ENCODE assay signal across 1 cellular context in the genomic region with DNA sequence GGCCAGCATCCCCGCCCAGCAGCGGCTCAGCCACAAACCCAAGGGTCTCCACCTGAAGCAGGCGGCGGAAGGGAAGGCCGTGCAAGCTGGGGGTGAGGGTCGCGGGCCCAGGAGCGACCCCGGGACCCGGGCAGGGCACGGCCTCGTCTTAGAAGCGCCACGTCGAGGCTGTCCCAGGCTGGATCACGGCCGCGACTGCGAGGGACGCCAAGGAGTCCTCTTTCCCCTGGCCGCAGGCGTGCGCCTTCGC.
A peak's percentile ranks its signal among the peaks of the same experiment; 100 is the strongest.
TF ChIP-seq lines count a peak whose summit lies in the region.

No MANE protein-coding gene starts in this region.

TF ChIP-seq in WTC11, 78 proteins besides CTCF, POLR2A, EP300 and RAD21 (continued from another document):
- TF ChIP-seq, protein P1, sequence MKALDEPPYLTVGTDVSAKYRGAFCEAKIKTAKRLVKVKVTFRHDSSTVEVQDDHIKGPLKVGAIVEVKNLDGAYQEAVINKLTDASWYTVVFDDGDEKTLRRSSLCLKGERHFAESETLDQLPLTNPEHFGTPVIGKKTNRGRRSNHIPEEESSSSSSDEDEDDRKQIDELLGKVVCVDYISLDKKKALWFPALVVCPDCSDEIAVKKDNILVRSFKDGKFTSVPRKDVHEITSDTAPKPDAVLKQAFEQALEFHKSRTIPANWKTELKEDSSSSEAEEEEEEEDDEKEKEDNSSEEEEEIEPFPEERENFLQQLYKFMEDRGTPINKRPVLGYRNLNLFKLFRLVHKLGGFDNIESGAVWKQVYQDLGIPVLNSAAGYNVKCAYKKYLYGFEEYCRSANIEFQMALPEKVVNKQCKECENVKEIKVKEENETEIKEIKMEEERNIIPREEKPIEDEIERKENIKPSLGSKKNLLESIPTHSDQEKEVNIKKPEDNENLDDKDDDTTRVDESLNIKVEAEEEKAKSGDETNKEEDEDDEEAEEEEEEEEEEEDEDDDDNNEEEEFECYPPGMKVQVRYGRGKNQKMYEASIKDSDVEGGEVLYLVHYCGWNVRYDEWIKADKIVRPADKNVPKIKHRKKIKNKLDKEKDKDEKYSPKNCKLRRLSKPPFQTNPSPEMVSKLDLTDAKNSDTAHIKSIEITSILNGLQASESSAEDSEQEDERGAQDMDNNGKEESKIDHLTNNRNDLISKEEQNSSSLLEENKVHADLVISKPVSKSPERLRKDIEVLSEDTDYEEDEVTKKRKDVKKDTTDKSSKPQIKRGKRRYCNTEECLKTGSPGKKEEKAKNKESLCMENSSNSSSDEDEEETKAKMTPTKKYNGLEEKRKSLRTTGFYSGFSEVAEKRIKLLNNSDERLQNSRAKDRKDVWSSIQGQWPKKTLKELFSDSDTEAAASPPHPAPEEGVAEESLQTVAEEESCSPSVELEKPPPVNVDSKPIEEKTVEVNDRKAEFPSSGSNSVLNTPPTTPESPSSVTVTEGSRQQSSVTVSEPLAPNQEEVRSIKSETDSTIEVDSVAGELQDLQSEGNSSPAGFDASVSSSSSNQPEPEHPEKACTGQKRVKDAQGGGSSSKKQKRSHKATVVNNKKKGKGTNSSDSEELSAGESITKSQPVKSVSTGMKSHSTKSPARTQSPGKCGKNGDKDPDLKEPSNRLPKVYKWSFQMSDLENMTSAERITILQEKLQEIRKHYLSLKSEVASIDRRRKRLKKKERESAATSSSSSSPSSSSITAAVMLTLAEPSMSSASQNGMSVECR (CRISPR knock-in tag; IDR thresholded peaks at IDR 0.05; ENCODE audit: borderline replicate concordance): peak; percentile 97; the same call in 1 of the 2 replicates
- 0 out of 2 replicates have a peak, but pooled peaks have one; percentile 72 for TF ChIP-seq ESRRA (CRISPR knock-in tag; IDR thresholded peaks at IDR 0.05; ENCODE audit: borderline replicate concordance)
- TF ChIP-seq NFATC4 (CRISPR knock-in tag; IDR thresholded peaks at IDR 0.05): no peak
- TF ChIP-seq, protein P2, sequence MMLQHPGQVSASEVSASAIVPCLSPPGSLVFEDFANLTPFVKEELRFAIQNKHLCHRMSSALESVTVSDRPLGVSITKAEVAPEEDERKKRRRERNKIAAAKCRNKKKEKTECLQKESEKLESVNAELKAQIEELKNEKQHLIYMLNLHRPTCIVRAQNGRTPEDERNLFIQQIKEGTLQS (CRISPR knock-in tag; conservative IDR thresholded peaks at IDR 0.05): 0 out of 2 replicates have a peak, but pooled peaks have one; percentile 63
- 0 out of 2 replicates have a peak, but pooled peaks have one; percentile 89 for TF ChIP-seq SMAD3 (CRISPR knock-in tag; IDR thresholded peaks at IDR 0.05; ENCODE audit: borderline replicate concordance)
- TF ChIP-seq NR1H2 (CRISPR knock-in tag; IDR thresholded peaks at IDR 0.05): no peak
- TF ChIP-seq ZNF121 (CRISPR knock-in tag; IDR thresholded peaks at IDR 0.05): 0 out of 2 replicates have a peak, but pooled peaks have one; percentile 9
- peak; percentile 51; the same call in 1 of the 2 replicates for TF ChIP-seq RELA (CRISPR knock-in tag; IDR thresholded peaks at IDR 0.05; ENCODE audit: borderline replicate concordance)
- no peak for TF ChIP-seq PREB (CRISPR knock-in tag; IDR thresholded peaks at IDR 0.05; ENCODE audit: borderline replicate concordance)
- no peak for TF ChIP-seq ZNF138 (CRISPR knock-in tag; conservative IDR thresholded peaks at IDR 0.05)
- no peak for TF ChIP-seq FOXK1 (CRISPR knock-in tag; IDR thresholded peaks at IDR 0.05)
- TF ChIP-seq ZNF232 (CRISPR knock-in tag; IDR thresholded peaks at IDR 0.05): peak; percentile 89
- TF ChIP-seq, protein P3, sequence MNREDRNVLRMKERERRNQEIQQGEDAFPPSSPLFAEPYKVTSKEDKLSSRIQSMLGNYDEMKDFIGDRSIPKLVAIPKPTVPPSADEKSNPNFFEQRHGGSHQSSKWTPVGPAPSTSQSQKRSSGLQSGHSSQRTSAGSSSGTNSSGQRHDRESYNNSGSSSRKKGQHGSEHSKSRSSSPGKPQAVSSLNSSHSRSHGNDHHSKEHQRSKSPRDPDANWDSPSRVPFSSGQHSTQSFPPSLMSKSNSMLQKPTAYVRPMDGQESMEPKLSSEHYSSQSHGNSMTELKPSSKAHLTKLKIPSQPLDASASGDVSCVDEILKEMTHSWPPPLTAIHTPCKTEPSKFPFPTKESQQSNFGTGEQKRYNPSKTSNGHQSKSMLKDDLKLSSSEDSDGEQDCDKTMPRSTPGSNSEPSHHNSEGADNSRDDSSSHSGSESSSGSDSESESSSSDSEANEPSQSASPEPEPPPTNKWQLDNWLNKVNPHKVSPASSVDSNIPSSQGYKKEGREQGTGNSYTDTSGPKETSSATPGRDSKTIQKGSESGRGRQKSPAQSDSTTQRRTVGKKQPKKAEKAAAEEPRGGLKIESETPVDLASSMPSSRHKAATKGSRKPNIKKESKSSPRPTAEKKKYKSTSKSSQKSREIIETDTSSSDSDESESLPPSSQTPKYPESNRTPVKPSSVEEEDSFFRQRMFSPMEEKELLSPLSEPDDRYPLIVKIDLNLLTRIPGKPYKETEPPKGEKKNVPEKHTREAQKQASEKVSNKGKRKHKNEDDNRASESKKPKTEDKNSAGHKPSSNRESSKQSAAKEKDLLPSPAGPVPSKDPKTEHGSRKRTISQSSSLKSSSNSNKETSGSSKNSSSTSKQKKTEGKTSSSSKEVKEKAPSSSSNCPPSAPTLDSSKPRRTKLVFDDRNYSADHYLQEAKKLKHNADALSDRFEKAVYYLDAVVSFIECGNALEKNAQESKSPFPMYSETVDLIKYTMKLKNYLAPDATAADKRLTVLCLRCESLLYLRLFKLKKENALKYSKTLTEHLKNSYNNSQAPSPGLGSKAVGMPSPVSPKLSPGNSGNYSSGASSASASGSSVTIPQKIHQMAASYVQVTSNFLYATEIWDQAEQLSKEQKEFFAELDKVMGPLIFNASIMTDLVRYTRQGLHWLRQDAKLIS (CRISPR knock-in tag; IDR thresholded peaks at IDR 0.05; ENCODE audit: borderline replicate concordance): 0 out of 2 replicates have a peak, but pooled peaks have one; percentile 23
- TF ChIP-seq, protein P4, sequence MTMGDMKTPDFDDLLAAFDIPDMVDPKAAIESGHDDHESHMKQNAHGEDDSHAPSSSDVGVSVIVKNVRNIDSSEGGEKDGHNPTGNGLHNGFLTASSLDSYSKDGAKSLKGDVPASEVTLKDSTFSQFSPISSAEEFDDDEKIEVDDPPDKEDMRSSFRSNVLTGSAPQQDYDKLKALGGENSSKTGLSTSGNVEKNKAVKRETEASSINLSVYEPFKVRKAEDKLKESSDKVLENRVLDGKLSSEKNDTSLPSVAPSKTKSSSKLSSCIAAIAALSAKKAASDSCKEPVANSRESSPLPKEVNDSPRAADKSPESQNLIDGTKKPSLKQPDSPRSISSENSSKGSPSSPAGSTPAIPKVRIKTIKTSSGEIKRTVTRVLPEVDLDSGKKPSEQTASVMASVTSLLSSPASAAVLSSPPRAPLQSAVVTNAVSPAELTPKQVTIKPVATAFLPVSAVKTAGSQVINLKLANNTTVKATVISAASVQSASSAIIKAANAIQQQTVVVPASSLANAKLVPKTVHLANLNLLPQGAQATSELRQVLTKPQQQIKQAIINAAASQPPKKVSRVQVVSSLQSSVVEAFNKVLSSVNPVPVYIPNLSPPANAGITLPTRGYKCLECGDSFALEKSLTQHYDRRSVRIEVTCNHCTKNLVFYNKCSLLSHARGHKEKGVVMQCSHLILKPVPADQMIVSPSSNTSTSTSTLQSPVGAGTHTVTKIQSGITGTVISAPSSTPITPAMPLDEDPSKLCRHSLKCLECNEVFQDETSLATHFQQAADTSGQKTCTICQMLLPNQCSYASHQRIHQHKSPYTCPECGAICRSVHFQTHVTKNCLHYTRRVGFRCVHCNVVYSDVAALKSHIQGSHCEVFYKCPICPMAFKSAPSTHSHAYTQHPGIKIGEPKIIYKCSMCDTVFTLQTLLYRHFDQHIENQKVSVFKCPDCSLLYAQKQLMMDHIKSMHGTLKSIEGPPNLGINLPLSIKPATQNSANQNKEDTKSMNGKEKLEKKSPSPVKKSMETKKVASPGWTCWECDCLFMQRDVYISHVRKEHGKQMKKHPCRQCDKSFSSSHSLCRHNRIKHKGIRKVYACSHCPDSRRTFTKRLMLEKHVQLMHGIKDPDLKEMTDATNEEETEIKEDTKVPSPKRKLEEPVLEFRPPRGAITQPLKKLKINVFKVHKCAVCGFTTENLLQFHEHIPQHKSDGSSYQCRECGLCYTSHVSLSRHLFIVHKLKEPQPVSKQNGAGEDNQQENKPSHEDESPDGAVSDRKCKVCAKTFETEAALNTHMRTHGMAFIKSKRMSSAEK (CRISPR knock-in tag; IDR thresholded peaks at IDR 0.05; ENCODE audit: borderline replicate concordance): no peak
- no peak for TF ChIP-seq RORB (CRISPR knock-in tag; IDR thresholded peaks at IDR 0.05)
- TF ChIP-seq, protein P5, sequence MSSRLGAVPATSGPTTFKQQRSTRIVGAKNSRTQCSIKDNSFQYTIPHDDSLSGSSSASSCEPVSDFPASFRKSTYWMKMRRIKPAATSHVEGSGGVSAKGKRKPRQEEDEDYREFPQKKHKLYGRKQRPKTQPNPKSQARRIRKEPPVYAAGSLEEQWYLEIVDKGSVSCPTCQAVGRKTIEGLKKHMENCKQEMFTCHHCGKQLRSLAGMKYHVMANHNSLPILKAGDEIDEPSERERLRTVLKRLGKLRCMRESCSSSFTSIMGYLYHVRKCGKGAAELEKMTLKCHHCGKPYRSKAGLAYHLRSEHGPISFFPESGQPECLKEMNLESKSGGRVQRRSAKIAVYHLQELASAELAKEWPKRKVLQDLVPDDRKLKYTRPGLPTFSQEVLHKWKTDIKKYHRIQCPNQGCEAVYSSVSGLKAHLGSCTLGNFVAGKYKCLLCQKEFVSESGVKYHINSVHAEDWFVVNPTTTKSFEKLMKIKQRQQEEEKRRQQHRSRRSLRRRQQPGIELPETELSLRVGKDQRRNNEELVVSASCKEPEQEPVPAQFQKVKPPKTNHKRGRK (CRISPR knock-in tag; IDR thresholded peaks at IDR 0.05; ENCODE audit: borderline replicate concordance): no peak
- TF ChIP-seq, protein P6, sequence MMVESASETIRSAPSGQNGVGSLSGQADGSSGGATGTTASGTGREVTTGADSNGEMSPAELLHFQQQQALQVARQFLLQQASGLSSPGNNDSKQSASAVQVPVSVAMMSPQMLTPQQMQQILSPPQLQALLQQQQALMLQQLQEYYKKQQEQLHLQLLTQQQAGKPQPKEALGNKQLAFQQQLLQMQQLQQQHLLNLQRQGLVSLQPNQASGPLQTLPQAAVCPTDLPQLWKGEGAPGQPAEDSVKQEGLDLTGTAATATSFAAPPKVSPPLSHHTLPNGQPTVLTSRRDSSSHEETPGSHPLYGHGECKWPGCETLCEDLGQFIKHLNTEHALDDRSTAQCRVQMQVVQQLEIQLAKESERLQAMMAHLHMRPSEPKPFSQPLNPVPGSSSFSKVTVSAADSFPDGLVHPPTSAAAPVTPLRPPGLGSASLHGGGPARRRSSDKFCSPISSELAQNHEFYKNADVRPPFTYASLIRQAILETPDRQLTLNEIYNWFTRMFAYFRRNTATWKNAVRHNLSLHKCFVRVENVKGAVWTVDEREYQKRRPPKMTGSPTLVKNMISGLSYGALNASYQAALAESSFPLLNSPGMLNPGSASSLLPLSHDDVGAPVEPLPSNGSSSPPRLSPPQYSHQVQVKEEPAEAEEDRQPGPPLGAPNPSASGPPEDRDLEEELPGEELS (CRISPR knock-in tag; IDR thresholded peaks at IDR 0.05): peak; percentile 89
- TF ChIP-seq, protein P7, sequence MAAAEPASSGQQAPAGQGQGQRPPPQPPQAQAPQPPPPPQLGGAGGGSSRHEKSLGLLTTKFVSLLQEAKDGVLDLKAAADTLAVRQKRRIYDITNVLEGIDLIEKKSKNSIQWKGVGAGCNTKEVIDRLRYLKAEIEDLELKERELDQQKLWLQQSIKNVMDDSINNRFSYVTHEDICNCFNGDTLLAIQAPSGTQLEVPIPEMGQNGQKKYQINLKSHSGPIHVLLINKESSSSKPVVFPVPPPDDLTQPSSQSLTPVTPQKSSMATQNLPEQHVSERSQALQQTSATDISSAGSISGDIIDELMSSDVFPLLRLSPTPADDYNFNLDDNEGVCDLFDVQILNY (CRISPR knock-in tag; IDR thresholded peaks at IDR 0.05): no peak
- no peak for TF ChIP-seq AR (CRISPR knock-in tag; IDR thresholded peaks at IDR 0.05)
- 0 out of 2 replicates have a peak, but pooled peaks have one; percentile 72 for TF ChIP-seq PRRX2 (CRISPR knock-in tag; IDR thresholded peaks at IDR 0.05)
- TF ChIP-seq ZNF416 (CRISPR knock-in tag; IDR thresholded peaks at IDR 0.05): peak; percentile 4; the same call in 1 of the 2 replicates
- peak; percentile 84; the same call in 1 of the 2 replicates for TF ChIP-seq ATF1 (CRISPR knock-in tag; IDR thresholded peaks at IDR 0.05)
- TF ChIP-seq ZNF219 (CRISPR knock-in tag; IDR thresholded peaks at IDR 0.05; ENCODE audit: borderline replicate concordance): no peak
